ENCODE assay signal across 10 cellular contexts in the genomic region with DNA sequence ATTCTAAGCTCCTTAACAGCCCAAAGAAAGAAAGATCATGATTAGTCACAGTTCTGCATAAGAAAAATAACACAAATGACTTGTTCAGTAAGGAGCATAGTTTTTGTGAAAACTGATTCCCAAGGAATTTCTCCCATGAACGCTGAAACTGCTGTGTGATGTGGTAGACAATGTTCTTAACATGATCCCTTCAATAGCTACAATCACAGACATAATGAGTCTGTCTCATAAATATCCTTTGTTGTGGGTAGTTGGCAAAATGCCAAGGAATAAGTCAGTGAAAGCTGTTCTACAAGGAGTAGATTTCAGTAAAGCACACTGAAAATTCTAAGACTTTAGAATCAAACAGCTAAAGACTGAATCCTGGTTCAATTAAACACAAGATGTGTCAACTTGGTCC.
DNase-seq lines count a peak whose midpoint lies in the region; ATAC-seq and TF ChIP-seq lines count a peak whose summit lies in the region.
"Had no signal": no experiment of that assay in that cellular context is flagged by ENCODE, and none has a peak within 500 bp of the region (broad histone marks: within the 10 kb centered on the region; RNA-seq: fewer than 3 reads in every experiment).

No MANE protein-coding gene starts in this region.

- CTCF ChIA-PET in RWPE1 (lab: Yijun Ruan, JAX): interaction anchor here (0.6 kb wide), 1 partner anchor 21 kb away, joined by 3 read pairs; no protein-coding TSS in a partner anchor

- DNase-seq in HFFc6: peak; percentile 50
- DNase-seq in RWPE1 (ENCODE audit: low spot score): peak; percentile 41
- peak; percentile 50 to 76 for DNase-seq in foreskin fibroblast
- DNase-seq in iPS-NIHi11 (ENCODE audit: low spot score): no peak
- DNase-seq in NCI-H128 (lab: John Stamatoyannopoulos, UW; ENCODE audit: unreplicated experiment): no peak
- DNase-seq: C1 segment of cervical spinal cord, GOT3 had no signal

- H3K4me3 Mint-ChIP-seq in HFFc6: no peak overlapping the region

- TF ChIP-seq CTCF in HFFc6 (IDR thresholded peaks at IDR 0.05): no peak
- TF ChIP-seq CTCF in RWPE1 (conservative IDR thresholded peaks at IDR 0.05; ENCODE audit: low read depth): no peak
- no peak for TF ChIP-seq CTCF in foreskin fibroblast (IDR thresholded peaks at IDR 0.05; ENCODE audit: low read depth, low read length)

- peaks cover 16% of the 10 kb centered on the region for H3K4me1 Mint-ChIP-seq in HFFc6 (ENCODE audit: low read depth)

- H3K79me2 ChIP-seq in ACC112 (ENCODE audit: control insufficient read depth, insufficient read depth, low read length, unreplicated experiment): no peaks in the 10 kb centered on the region

- H3K27ac ChIP-seq in ACC112 (ENCODE audit: low read depth, low read length): 0 out of 2 replicates have a peak overlapping the region, but pooled peaks have one; percentile 6
- H3K27ac ChIP-seq in RWPE1: no peak overlapping the region

- H3K36me3 Mint-ChIP-seq in HFFc6 (ENCODE audit: low read depth): no peaks in the 10 kb centered on the region

- H3K4me1 ChIP-seq in ACC112 (ENCODE audit: control insufficient read depth, insufficient read depth, low read length, unreplicated experiment): peaks cover 5% of the 10 kb centered on the region

- no peak overlapping the region for H3K27ac Mint-ChIP-seq in HFFc6

- no peaks in the 10 kb centered on the region for H3K36me3 ChIP-seq in ACC112 (ENCODE audit: insufficient read depth, low read length)

- no peaks in the 10 kb centered on the region for H3K27me3 ChIP-seq in ACC112 (ENCODE audit: insufficient read depth, low read length)

- H3K9me3 Mint-ChIP-seq in HFFc6: no peaks in the 10 kb centered on the region

- H3K27me3 Mint-ChIP-seq in HFFc6 (ENCODE audit: insufficient read depth): no peaks in the 10 kb centered on the region

- POLR2A ChIA-PET in RWPE1 (lab: Yijun Ruan, JAX; ENCODE audit: low non-redundant PET): no interaction called here

- no peak overlapping the region for H2AFZ ChIP-seq in ACC112 (ENCODE audit: low read length, unreplicated experiment)

- ATAC-seq in GM21423 (IDR thresholded peaks at IDR 0.05; ENCODE audit: unreplicated experiment) (no peak), GM18519 (IDR thresholded peaks at IDR 0.05; ENCODE audit: low FRiP score, unreplicated experiment) (no peak)

- no peak overlapping the region for H3K4me3 ChIP-seq in ACC112 (ENCODE audit: low read depth, low read length)
- H3K4me3 ChIP-seq in foreskin fibroblast (ENCODE audit: low read depth in 1 of 2, low read length in 2 of 2): no peak overlapping the region

Comparison
In these comparisons a context has a peak if more than half of its experiments do, and no peak if none do; other contexts are left out.
1. DNase-seq: peak in HFFc6 (single experiment), RWPE1 (single experiment) and foreskin fibroblast (2 of 2); none in iPS-NIHi11 (single experiment) and NCI-H128 (single experiment).